Comparison of ENCODE assay signal across 7 cellular contexts in the genomic region with DNA sequence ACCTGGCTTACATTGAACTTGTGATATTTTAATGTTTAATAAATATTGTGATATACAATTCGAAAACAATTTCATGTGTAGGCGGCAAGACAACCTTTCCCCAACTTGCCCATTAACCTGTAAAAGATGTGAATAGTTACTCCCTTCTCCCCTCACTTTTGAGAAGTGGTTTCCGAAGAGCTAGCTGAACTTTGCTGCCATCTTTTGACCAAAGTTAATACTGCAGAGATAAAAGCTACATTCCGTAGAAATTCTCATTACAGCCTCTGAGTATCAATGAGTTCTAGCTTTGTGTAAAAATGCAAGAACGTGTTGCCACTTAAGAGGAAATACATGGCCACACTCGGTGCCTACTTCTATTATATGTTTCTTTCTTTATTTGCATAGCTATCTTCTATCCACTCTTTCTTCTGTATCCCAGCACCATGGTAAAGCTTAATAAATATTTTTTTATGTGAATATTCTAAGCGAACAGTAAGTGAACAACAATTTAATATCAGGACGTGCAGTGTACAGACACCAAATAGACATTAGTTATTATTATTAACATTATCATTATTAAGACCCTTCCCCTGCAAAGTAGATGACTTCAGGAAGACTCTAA.
DNase-seq lines count a peak whose midpoint lies in the region; ATAC-seq and TF ChIP-seq lines count a peak whose summit lies in the region.

No MANE protein-coding gene starts in this region.

- H3K9me3 ChIP-seq in neuronal stem cell (replicated peaks in 1 of 2; ENCODE audit: control insufficient read depth in 2 of 2, insufficient read depth in 1 of 2, low read depth in 1 of 2, low read length in 2 of 2) = no peaks in the 10 kb centered on the region

- no CpG with 5 or more reads among the region's 8 CpGs for WGBS in neuronal stem cell (ENCODE audit: extremely low coverage in 2 of 2, insufficient read length in 2 of 2, insufficient replicate concordance in 1 of 2), 2 donors

- no peak overlapping the region for H3K18ac ChIP-seq in neuronal stem cell (ENCODE audit: low read length)

- H2BK15ac ChIP-seq in neuronal stem cell (ENCODE audit: low read length) = no peak overlapping the region

- H2BK5ac ChIP-seq in neuronal stem cell (ENCODE audit: low read length) = no peak overlapping the region

- H2AK5ac ChIP-seq in neuronal stem cell (ENCODE audit: low read depth, low read length) = no peak overlapping the region

- no peak overlapping the region for H3K14ac ChIP-seq in neuronal stem cell (ENCODE audit: low read length)

- no peaks in the 10 kb centered on the region for H3K36me3 ChIP-seq in neuronal stem cell (replicated peaks in 1 of 2; ENCODE audit: control insufficient read depth in 2 of 2, insufficient read depth in 2 of 2, low read length in 2 of 2)

- no peak overlapping the region for H4K91ac ChIP-seq in neuronal stem cell (ENCODE audit: low read depth, low read length, poor library complexity)

- no peak overlapping the region for H3K9ac ChIP-seq in neuronal stem cell (ENCODE audit: low read depth, low read length, poor library complexity)

- no peaks in the 10 kb centered on the region for H3K4me1 ChIP-seq in neuronal stem cell (ENCODE audit: control insufficient read depth in 2 of 2, insufficient read depth in 1 of 2, low read depth in 1 of 2, low read length in 2 of 2)

- H2BK120ac ChIP-seq in neuronal stem cell (ENCODE audit: low read depth, low read length) = no peak overlapping the region

- DNase-seq in G401 (ENCODE audit: low spot score) = peak; percentile 68
- DNase-seq in KBM-7 = peak; percentile 80
- DNase-seq in RPMI7951 (ENCODE audit: low read depth) = peak; percentile 29
- DNase-seq in epithelial cell of proximal tubule (ENCODE audit: low read depth) = no peak
- DNase-seq in neuronal stem cell (ENCODE audit: low spot score) = peak; percentile 56

- H3K23ac ChIP-seq in neuronal stem cell (ENCODE audit: low read depth, low read length, poor library complexity) = no peak overlapping the region

- H3K4me3 ChIP-seq in epithelial cell of proximal tubule (ENCODE audit: low read depth, low read length) (no peak overlapping the region), neuronal stem cell (ENCODE audit: low read length in 2 of 2) (no peak overlapping the region)

- no peak overlapping the region for H2BK12ac ChIP-seq in neuronal stem cell (ENCODE audit: low read length)

- peaks cover 0 to 9% (median 0%) of the 10 kb centered on the region in 3 experiments for H3K27me3 ChIP-seq in neuronal stem cell (ENCODE audit: control insufficient read depth in 3 of 3, insufficient read depth in 3 of 3, low read depth in 1 of 3, low read length in 3 of 3)

- no peak overlapping the region for H2AFZ ChIP-seq in neuronal stem cell (ENCODE audit: low read length)

- peak; percentile 86 for TF ChIP-seq CTCF in epithelial cell of proximal tubule (conservative IDR thresholded peaks at IDR 0.05; ENCODE audit: low read depth, low read length)

- H3K4ac ChIP-seq in neuronal stem cell (ENCODE audit: low read length) = no peak overlapping the region

- H3K27ac ChIP-seq in neuronal stem cell (replicated peaks; ENCODE audit: low read length) = no peak overlapping the region

- no peak overlapping the region for H4K8ac ChIP-seq in neuronal stem cell (ENCODE audit: low read depth, low read length)

- ATAC-seq in GM18858 (IDR thresholded peaks at IDR 0.05; ENCODE audit: unreplicated experiment) = no peak
- ATAC-seq in HG02840 (IDR thresholded peaks at IDR 0.05; ENCODE audit: low FRiP score, unreplicated experiment) = no peak

- no peaks in the 10 kb centered on the region for H3K79me1 ChIP-seq in neuronal stem cell (ENCODE audit: low read depth, low read length)

- in situ Hi-C loops in G401 (cut with HindIII; ENCODE audit: low sequenced_read_pairs) = no loop called here
- in situ Hi-C loops in KBM-7 (cut with MboI; ENCODE audit: low pct_unique_long_range_greater_than_20kb, low sequenced_read_pairs) = loop anchor here (25.0 kb wide), 2 partner anchors 762 to 1037 kb away; partner anchors contain the start of gene TBPL2

- no peak overlapping the region for H3K4me2 ChIP-seq in neuronal stem cell (ENCODE audit: insufficient read depth, low read length, poor library complexity, severe bottlenecking)
